In the genomic region with DNA sequence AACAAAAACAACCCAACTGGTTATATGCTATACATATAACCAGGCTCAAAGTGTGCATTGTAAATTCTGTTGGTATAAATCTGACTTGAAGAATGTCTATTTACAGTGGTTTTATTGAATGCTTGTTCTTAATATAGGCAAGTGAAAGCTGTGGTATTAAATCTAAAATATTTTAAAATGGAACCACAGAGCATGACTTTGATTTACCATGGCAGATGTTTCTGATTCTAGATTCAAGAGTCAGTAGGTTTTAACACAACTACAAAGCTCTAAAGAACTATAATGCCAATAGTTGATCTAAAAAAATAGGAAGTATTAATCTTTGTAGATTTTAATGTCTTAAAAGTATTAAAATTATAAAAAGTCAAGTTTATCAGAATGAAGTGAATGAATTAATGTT, we compare ENCODE assay signal across 2 cellular contexts.
TF ChIP-seq lines count a peak whose summit lies in the region.

No MANE protein-coding gene starts in this region.

TF ChIP-seq in SK-N-SH, 30 proteins besides CTCF, POLR2A, EP300 and RAD21 (continued from another document):
- TF ChIP-seq, protein P1, sequence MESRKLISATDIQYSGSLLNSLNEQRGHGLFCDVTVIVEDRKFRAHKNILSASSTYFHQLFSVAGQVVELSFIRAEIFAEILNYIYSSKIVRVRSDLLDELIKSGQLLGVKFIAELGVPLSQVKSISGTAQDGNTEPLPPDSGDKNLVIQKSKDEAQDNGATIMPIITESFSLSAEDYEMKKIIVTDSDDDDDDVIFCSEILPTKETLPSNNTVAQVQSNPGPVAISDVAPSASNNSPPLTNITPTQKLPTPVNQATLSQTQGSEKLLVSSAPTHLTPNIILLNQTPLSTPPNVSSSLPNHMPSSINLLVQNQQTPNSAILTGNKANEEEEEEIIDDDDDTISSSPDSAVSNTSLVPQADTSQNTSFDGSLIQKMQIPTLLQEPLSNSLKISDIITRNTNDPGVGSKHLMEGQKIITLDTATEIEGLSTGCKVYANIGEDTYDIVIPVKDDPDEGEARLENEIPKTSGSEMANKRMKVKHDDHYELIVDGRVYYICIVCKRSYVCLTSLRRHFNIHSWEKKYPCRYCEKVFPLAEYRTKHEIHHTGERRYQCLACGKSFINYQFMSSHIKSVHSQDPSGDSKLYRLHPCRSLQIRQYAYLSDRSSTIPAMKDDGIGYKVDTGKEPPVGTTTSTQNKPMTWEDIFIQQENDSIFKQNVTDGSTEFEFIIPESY (IDR thresholded peaks at IDR 0.05; ENCODE audit: borderline replicate concordance, low read depth): no peak
- TF ChIP-seq TCF12 (IDR thresholded peaks at IDR 0.05) (no peak), FOXJ3 (CRISPR knock-in tag; IDR thresholded peaks at IDR 0.05) (no peak), MXI1 (IDR thresholded peaks at IDR 0.05; ENCODE audit: low read depth, low read length) (no peak), GABPA (IDR thresholded peaks at IDR 0.05; ENCODE audit: low read depth) (no peak), FOXM1 (IDR thresholded peaks at IDR 0.05; ENCODE audit: low read depth) (no peak), FOSL2 (IDR thresholded peaks at IDR 0.05; ENCODE audit: borderline replicate concordance, low read depth) (no peak)
- TF ChIP-seq, protein P2, sequence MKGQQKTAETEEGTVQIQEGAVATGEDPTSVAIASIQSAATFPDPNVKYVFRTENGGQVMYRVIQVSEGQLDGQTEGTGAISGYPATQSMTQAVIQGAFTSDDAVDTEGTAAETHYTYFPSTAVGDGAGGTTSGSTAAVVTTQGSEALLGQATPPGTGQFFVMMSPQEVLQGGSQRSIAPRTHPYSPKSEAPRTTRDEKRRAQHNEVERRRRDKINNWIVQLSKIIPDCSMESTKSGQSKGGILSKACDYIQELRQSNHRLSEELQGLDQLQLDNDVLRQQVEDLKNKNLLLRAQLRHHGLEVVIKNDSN (IDR thresholded peaks at IDR 0.05; ENCODE audit: borderline replicate concordance, low read depth): no peak
- TF ChIP-seq, protein P3, sequence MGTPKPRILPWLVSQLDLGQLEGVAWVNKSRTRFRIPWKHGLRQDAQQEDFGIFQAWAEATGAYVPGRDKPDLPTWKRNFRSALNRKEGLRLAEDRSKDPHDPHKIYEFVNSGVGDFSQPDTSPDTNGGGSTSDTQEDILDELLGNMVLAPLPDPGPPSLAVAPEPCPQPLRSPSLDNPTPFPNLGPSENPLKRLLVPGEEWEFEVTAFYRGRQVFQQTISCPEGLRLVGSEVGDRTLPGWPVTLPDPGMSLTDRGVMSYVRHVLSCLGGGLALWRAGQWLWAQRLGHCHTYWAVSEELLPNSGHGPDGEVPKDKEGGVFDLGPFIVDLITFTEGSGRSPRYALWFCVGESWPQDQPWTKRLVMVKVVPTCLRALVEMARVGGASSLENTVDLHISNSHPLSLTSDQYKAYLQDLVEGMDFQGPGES (IDR thresholded peaks at IDR 0.05; ENCODE audit: low read depth, low read length): no peak

TF ChIP-seq in SK-N-SH treated with all-trans-retinoic acid at 6 μM for 48 hours, 23 proteins besides CTCF, POLR2A, EP300 and RAD21:
- TF ChIP-seq, protein P4, sequence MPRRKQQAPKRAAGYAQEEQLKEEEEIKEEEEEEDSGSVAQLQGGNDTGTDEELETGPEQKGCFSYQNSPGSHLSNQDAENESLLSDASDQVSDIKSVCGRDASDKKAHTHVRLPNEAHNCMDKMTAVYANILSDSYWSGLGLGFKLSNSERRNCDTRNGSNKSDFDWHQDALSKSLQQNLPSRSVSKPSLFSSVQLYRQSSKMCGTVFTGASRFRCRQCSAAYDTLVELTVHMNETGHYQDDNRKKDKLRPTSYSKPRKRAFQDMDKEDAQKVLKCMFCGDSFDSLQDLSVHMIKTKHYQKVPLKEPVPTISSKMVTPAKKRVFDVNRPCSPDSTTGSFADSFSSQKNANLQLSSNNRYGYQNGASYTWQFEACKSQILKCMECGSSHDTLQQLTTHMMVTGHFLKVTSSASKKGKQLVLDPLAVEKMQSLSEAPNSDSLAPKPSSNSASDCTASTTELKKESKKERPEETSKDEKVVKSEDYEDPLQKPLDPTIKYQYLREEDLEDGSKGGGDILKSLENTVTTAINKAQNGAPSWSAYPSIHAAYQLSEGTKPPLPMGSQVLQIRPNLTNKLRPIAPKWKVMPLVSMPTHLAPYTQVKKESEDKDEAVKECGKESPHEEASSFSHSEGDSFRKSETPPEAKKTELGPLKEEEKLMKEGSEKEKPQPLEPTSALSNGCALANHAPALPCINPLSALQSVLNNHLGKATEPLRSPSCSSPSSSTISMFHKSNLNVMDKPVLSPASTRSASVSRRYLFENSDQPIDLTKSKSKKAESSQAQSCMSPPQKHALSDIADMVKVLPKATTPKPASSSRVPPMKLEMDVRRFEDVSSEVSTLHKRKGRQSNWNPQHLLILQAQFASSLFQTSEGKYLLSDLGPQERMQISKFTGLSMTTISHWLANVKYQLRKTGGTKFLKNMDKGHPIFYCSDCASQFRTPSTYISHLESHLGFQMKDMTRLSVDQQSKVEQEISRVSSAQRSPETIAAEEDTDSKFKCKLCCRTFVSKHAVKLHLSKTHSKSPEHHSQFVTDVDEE (CRISPR knock-in tag; IDR thresholded peaks at IDR 0.05): no peak
- TF ChIP-seq PPARA (CRISPR knock-in tag; IDR thresholded peaks at IDR 0.05; ENCODE audit: borderline replicate concordance): no peak
